ENCODE assay signal across 15 cellular contexts in genomic region chr11:86440305-86440716, GRCh38.
A peak's percentile ranks its signal among the peaks of the same experiment; 100 is the strongest.
DNase-seq lines count a peak whose midpoint lies in the region; ATAC-seq and TF ChIP-seq lines count a peak whose summit lies in the region.
"Had no signal": no experiment of that assay in that cellular context is flagged by ENCODE, and none has a peak within 500 bp of the region (broad histone marks: within the 10 kb centered on the region; RNA-seq: fewer than 3 reads in every experiment).

No MANE protein-coding gene starts in this region.

- DNase-seq in activated T-helper 1 cell treated with anti-CD3 and anti-CD28 coated beads, Interleukin-12 subunit alpha, Interleukin-12 subunit beta, Interleukin-2, Interleukin-4 antibody, amounts not matched to agents 30 ng/mL and 10 ng/mL and 1 ng/mL, durations not matched to agents 14 hours and 24 hours and 36 hours (ENCODE audit: low spot score), result no peak
- DNase-seq in heart left ventricle (peak; percentile 31 to 70 (median 63)), psoas muscle (peak; percentile 62 to 75), iPS-NIHi11 (ENCODE audit: low spot score) (no peak), kidney glomerular epithelial cell (lab: John Stamatoyannopoulos, UW) (no peak), NAMALWA (ENCODE audit: low spot score) (no peak), dedifferentiated amniotic fluid mesenchymal stem cell (ENCODE audit: extremely low spot score) (no peak)
- DNase-seq: activated CD4-positive, CD25-positive, alpha-beta regulatory T cell treated with anti-CD3 and anti-CD28 coated beads, Interleukin-2, amount 50 U/mL, for 72 hours; activated naive CD4-positive, alpha-beta T cell treated with anti-CD3 and anti-CD28 coated beads for 36 hours; BE2C; naive B cell; NCI-H1092 treated with DMSO at 0.1 percent for 48 hours; NCI-H524 had no signal

- H3K27me3 ChIP-seq in ACC112 (ENCODE audit: insufficient read depth, low read length) (no peaks in the 10 kb centered on the region), heart left ventricle (no peaks in the 10 kb centered on the region), psoas muscle (ENCODE audit: insufficient read depth in 3 of 3, low read length in 2 of 3) (no peaks in the 10 kb centered on the region)
- H3K27me3 ChIP-seq: BE2C, SJSA1 had no signal

- peak overlapping the region; percentile 44 for H2AFZ ChIP-seq in ACC112 (ENCODE audit: low read length, unreplicated experiment)

- no peak overlapping the region for H3K4me3 Mint-ChIP-seq in activated T-helper 1 cell treated with anti-CD3 and anti-CD28 coated beads, Interleukin-12 subunit alpha, Interleukin-12 subunit beta, Interleukin-2, Interleukin-4 antibody, amounts not matched to agents 30 ng/mL and 10 ng/mL and 1 ng/mL, durations not matched to agents 14 hours and 24 hours and 36 hours
- H3K4me3 Mint-ChIP-seq: activated naive CD4-positive, alpha-beta T cell treated with anti-CD3 and anti-CD28 coated beads for 36 hours; naive B cell had no signal

- peaks cover 20% of the 10 kb centered on the region for H3K36me3 Mint-ChIP-seq in activated T-helper 1 cell treated with anti-CD3 and anti-CD28 coated beads, Interleukin-12 subunit alpha, Interleukin-12 subunit beta, Interleukin-2, Interleukin-4 antibody, amounts not matched to agents 30 ng/mL and 10 ng/mL and 1 ng/mL, durations not matched to agents 14 hours and 24 hours and 36 hours (ENCODE audit: low read depth)
- H3K36me3 Mint-ChIP-seq: naive B cell had no signal

- intact Hi-C loops in activated T-helper 1 cell treated with anti-CD3 and anti-CD28 coated beads, Interleukin-12 subunit alpha, Interleukin-12 subunit beta, Interleukin-2, Interleukin-4 antibody, amounts not matched to agents 30 ng/mL and 10 ng/mL and 1 ng/mL, durations not matched to agents 14 hours and 24 hours and 36 hours (cut with micrococcal nuclease), result loop anchor here (10.0 kb wide), 1 partner anchor 686 kb away; no protein-coding TSS in a partner anchor
- intact Hi-C loops in heart left ventricle (cut with DNase I) (no loop called here), psoas muscle (cut with DNase I) (no loop called here)

- H3K9me3 ChIP-seq in heart left ventricle, result no peaks in the 10 kb centered on the region
- no peaks in the 10 kb centered on the region for H3K9me3 ChIP-seq in psoas muscle
- H3K9me3 ChIP-seq: BE2C, SJSA1 had no signal

- H3K9me3 Mint-ChIP-seq in activated T-helper 1 cell treated with anti-CD3 and anti-CD28 coated beads, Interleukin-12 subunit alpha, Interleukin-12 subunit beta, Interleukin-2, Interleukin-4 antibody, amounts not matched to agents 30 ng/mL and 10 ng/mL and 1 ng/mL, durations not matched to agents 14 hours and 24 hours and 36 hours, result peaks cover 4% of the 10 kb centered on the region
- H3K9me3 Mint-ChIP-seq: activated naive CD4-positive, alpha-beta T cell treated with anti-CD3 and anti-CD28 coated beads for 36 hours; naive B cell had no signal

- ATAC-seq in heart left ventricle, result peak; percentile 70 to 91 (median 90)
- ATAC-seq in psoas muscle, result peak in 3 of 4 donors; percentile 63 to 75 (median 75)

- TF ChIP-seq CTCF in heart left ventricle (IDR thresholded peaks at IDR 0.05) (no peak), psoas muscle (IDR thresholded peaks at IDR 0.05) (no peak)

- H3K4me1 Mint-ChIP-seq in activated T-helper 1 cell treated with anti-CD3 and anti-CD28 coated beads, Interleukin-12 subunit alpha, Interleukin-12 subunit beta, Interleukin-2, Interleukin-4 antibody, amounts not matched to agents 30 ng/mL and 10 ng/mL and 1 ng/mL, durations not matched to agents 14 hours and 24 hours and 36 hours (ENCODE audit: low read depth), result peaks cover 57% of the 10 kb centered on the region
- H3K4me1 Mint-ChIP-seq: naive B cell had no signal

- no peaks in the 10 kb centered on the region for H3K27me3 Mint-ChIP-seq in activated T-helper 1 cell treated with anti-CD3 and anti-CD28 coated beads, Interleukin-12 subunit alpha, Interleukin-12 subunit beta, Interleukin-2, Interleukin-4 antibody, amounts not matched to agents 30 ng/mL and 10 ng/mL and 1 ng/mL, durations not matched to agents 14 hours and 24 hours and 36 hours (ENCODE audit: insufficient read depth)
- H3K27me3 Mint-ChIP-seq: naive B cell had no signal

- TF ChIP-seq POLR2A in heart left ventricle (IDR thresholded peaks at IDR 0.05), result no peak

- H3K36me3 ChIP-seq in ACC112 (ENCODE audit: insufficient read depth, low read length), result peaks cover 20% of the 10 kb centered on the region
- peaks cover 0 to 44% (median 20%) of the 10 kb centered on the region in 9 donors for H3K36me3 ChIP-seq in heart left ventricle
- H3K36me3 ChIP-seq in psoas muscle (ENCODE audit: insufficient read depth in 1 of 2, low read depth in 1 of 2), result peaks cover 7 to 46% of the 10 kb centered on the region in 2 donors
- H3K36me3 ChIP-seq: BE2C, SJSA1 had no signal

- H3K4me1 ChIP-seq in ACC112 (ENCODE audit: control insufficient read depth, insufficient read depth, low read length, unreplicated experiment) (peaks cover 54% of the 10 kb centered on the region), heart left ventricle (peaks cover 0 to 28% (median 0%) of the 10 kb centered on the region in 12 donors), psoas muscle (no peaks in the 10 kb centered on the region)
- H3K4me1 ChIP-seq: BE2C had no signal

- H3K4me3 ChIP-seq in ACC112 (ENCODE audit: low read depth, low read length), result peak overlapping the region; percentile 35; the same call in 1 of the 2 replicates
- H3K4me3 ChIP-seq in heart left ventricle, result no peak overlapping the region
- no peak overlapping the region for H3K4me3 ChIP-seq in psoas muscle
- H3K4me3 ChIP-seq: SJSA1 had no signal

- H3K27ac ChIP-seq in ACC112 (ENCODE audit: low read depth, low read length) (peak overlapping the region; percentile 94), heart left ventricle (peak overlapping the region in 8 of 12 donors; percentile 8 to 77 (median 50)), psoas muscle (no peak overlapping the region)
- H3K27ac ChIP-seq: SJSA1 had no signal

- H3K79me2 ChIP-seq in ACC112 (ENCODE audit: control insufficient read depth, insufficient read depth, low read length, unreplicated experiment), result no peaks in the 10 kb centered on the region

- 73 to 84% (median 80%) methylated on average over 3 of the region's 3 CpGs for WGBS in heart left ventricle, 4 donors
- 79 to 81% (median 80%) methylated on average over 3 of the region's 3 CpGs for WGBS in psoas muscle, 3 donors

- H3K27ac Mint-ChIP-seq in activated T-helper 1 cell treated with anti-CD3 and anti-CD28 coated beads, Interleukin-12 subunit alpha, Interleukin-12 subunit beta, Interleukin-2, Interleukin-4 antibody, amounts not matched to agents 30 ng/mL and 10 ng/mL and 1 ng/mL, durations not matched to agents 14 hours and 24 hours and 36 hours, result peak overlapping the region; percentile 71
- H3K27ac Mint-ChIP-seq: activated naive CD4-positive, alpha-beta T cell treated with anti-CD3 and anti-CD28 coated beads for 36 hours had no signal

Comparison
In these comparisons a context has a peak if more than half of its experiments do, and no peak if none do; other contexts are left out.
1. DNase-seq: peak in heart left ventricle (5 of 5) and psoas muscle (2 of 2); none in activated T-helper 1 cell treated with anti-CD3 and anti-CD28 coated beads, Interleukin-12 subunit alpha, Interleukin-12 subunit beta, Interleukin-2, Interleukin-4 antibody, amounts not matched to agents 30 ng/mL and 10 ng/mL and 1 ng/mL, durations not matched to agents 14 hours and 24 hours and 36 hours (single experiment), iPS-NIHi11 (single experiment), kidney glomerular epithelial cell (single experiment), NAMALWA (single experiment) and dedifferentiated amniotic fluid mesenchymal stem cell (single experiment).